ENCODE assay signal across 17 cellular contexts in genomic region chrX:74781507-74782034, GRCh38.
DNase-seq lines count a peak whose midpoint lies in the region; ATAC-seq, FAIRE-seq and TF ChIP-seq lines count a peak whose summit lies in the region.
"Had no signal": no experiment of that assay in that cellular context is flagged by ENCODE, and none has a peak within 500 bp of the region (broad histone marks: within the 10 kb centered on the region; RNA-seq: fewer than 3 reads in every experiment).

No MANE protein-coding gene starts in this region.

- H3K27me3 ChIP-seq in pancreas = no peaks in the 10 kb centered on the region
- H3K27me3 ChIP-seq in colonic mucosa = no peaks in the 10 kb centered on the region
- H3K27me3 ChIP-seq: testis had no signal

- no peak for DNase-seq in activated naive CD8-positive, alpha-beta T cell treated with anti-CD3 and anti-CD28 coated beads, Interleukin-2, amount 50 U/mL, for 24 hours
- no peak for DNase-seq in activated naive CD8-positive, alpha-beta T cell treated with anti-CD3 and anti-CD28 coated beads for 36 hours
- DNase-seq in pancreas = no peak
- no peak for DNase-seq in CD14-positive monocyte (ENCODE audit: low spot score)
- DNase-seq in D341Med (ENCODE audit: low spot score) = no peak
- no peak for DNase-seq in colonic mucosa
- DNase-seq: activated CD4-positive, alpha-beta memory T cell treated with anti-CD3 and anti-CD28 coated beads, Interleukin-2, amount 10 ng/mL, durations not matched to agents 7 days and 5 days; aorta; CD4-positive, alpha-beta T cell; NCI-H1694 treated with DMSO at 0.1 percent for 48 hours; NCI-H524; retina; stimulated activated CD4-positive, alpha-beta T cell treated with anti-CD3 and anti-CD28 coated beads, Interleukin-2, amount 100 ng/mL, for 24 hours; testis had no signal

- H3K4me3 Mint-ChIP-seq in activated naive CD8-positive, alpha-beta T cell treated with anti-CD3 and anti-CD28 coated beads, Interleukin-2, amount 50 U/mL, for 24 hours = no peak overlapping the region
- no peak overlapping the region for H3K4me3 Mint-ChIP-seq in activated naive CD8-positive, alpha-beta T cell treated with anti-CD3 and anti-CD28 coated beads for 36 hours
- no peak overlapping the region for H3K4me3 Mint-ChIP-seq in CD14-positive monocyte
- H3K4me3 Mint-ChIP-seq: activated CD4-positive, alpha-beta memory T cell treated with anti-CD3 and anti-CD28 coated beads, Interleukin-2, amount 10 ng/mL, durations not matched to agents 7 days and 5 days; CD4-positive, alpha-beta T cell; memory B cell had no signal

- TF ChIP-seq CTCF in pancreas (IDR thresholded peaks at IDR 0.05) (no peak), CD14-positive monocyte (IDR thresholded peaks at IDR 0.05) (no peak), colonic mucosa (IDR thresholded peaks at IDR 0.05) (no peak)

- peak; percentile 36 for ATAC-seq in activated naive CD8-positive, alpha-beta T cell treated with anti-CD3 and anti-CD28 coated beads, Interleukin-2, amount 50 U/mL, for 24 hours
- peak; percentile 56 for ATAC-seq in GM21381 (IDR thresholded peaks at IDR 0.05; ENCODE audit: unreplicated experiment)
- peak; percentile 67 for ATAC-seq in HG03103 (IDR thresholded peaks at IDR 0.05; ENCODE audit: low read depth, unreplicated experiment)
- no peak for ATAC-seq in pancreas

- no peaks in the 10 kb centered on the region for H3K9me3 Mint-ChIP-seq in activated naive CD8-positive, alpha-beta T cell treated with anti-CD3 and anti-CD28 coated beads, Interleukin-2, amount 50 U/mL, for 24 hours
- H3K9me3 Mint-ChIP-seq in activated naive CD8-positive, alpha-beta T cell treated with anti-CD3 and anti-CD28 coated beads for 36 hours = no peaks in the 10 kb centered on the region
- H3K9me3 Mint-ChIP-seq in CD14-positive monocyte = peaks cover 0 to 3% (median 0%) of the 10 kb centered on the region in 7 donors
- H3K9me3 Mint-ChIP-seq: activated CD4-positive, alpha-beta memory T cell treated with anti-CD3 and anti-CD28 coated beads, Interleukin-2, amount 10 ng/mL, durations not matched to agents 7 days and 5 days; CD4-positive, alpha-beta T cell; memory B cell had no signal

- 66 to 86% methylated on average over 1 of the region's 1 CpG for WGBS in pancreas, 2 donors

- FAIRE-seq in pancreas (lab: Jason Lieb, UNC) = peak; percentile 53

- no peaks in the 10 kb centered on the region for H3K4me1 ChIP-seq in pancreas
- H3K4me1 ChIP-seq in colonic mucosa = no peaks in the 10 kb centered on the region
- H3K4me1 ChIP-seq: testis had no signal

- H3K27me3 Mint-ChIP-seq in activated naive CD8-positive, alpha-beta T cell treated with anti-CD3 and anti-CD28 coated beads, Interleukin-2, amount 50 U/mL, for 24 hours = no peaks in the 10 kb centered on the region
- no peaks in the 10 kb centered on the region for H3K27me3 Mint-ChIP-seq in activated naive CD8-positive, alpha-beta T cell treated with anti-CD3 and anti-CD28 coated beads for 36 hours
- H3K27me3 Mint-ChIP-seq in CD14-positive monocyte (ENCODE audit: low read depth in 3 of 3) = no peaks in the 10 kb centered on the region
- H3K27me3 Mint-ChIP-seq: activated CD4-positive, alpha-beta memory T cell treated with anti-CD3 and anti-CD28 coated beads, Interleukin-2, amount 10 ng/mL, durations not matched to agents 7 days and 5 days; CD4-positive, alpha-beta T cell; memory B cell had no signal

- no peak overlapping the region for H3K27ac Mint-ChIP-seq in activated naive CD8-positive, alpha-beta T cell treated with anti-CD3 and anti-CD28 coated beads, Interleukin-2, amount 50 U/mL, for 24 hours
- no peak overlapping the region for H3K27ac Mint-ChIP-seq in activated naive CD8-positive, alpha-beta T cell treated with anti-CD3 and anti-CD28 coated beads for 36 hours
- no peak overlapping the region for H3K27ac Mint-ChIP-seq in CD14-positive monocyte
- H3K27ac Mint-ChIP-seq: activated CD4-positive, alpha-beta memory T cell treated with anti-CD3 and anti-CD28 coated beads, Interleukin-2, amount 10 ng/mL, durations not matched to agents 7 days and 5 days; CD4-positive, alpha-beta T cell; memory B cell had no signal

- no peak overlapping the region for H3K9ac ChIP-seq in colonic mucosa (ENCODE audit: low read depth in 2 of 2, low read length in 2 of 2)

- H3K36me3 ChIP-seq in pancreas = no peaks in the 10 kb centered on the region
- H3K36me3 ChIP-seq in colonic mucosa = no peaks in the 10 kb centered on the region

- H3K4me3 ChIP-seq in pancreas (no peak overlapping the region), colonic mucosa (no peak overlapping the region)
- H3K4me3 ChIP-seq: testis had no signal

- intact Hi-C loops in pancreas (cut with DNase I) (no loop called here), CD14-positive monocyte (cut with micrococcal nuclease) (no loop called here), colonic mucosa (cut with DNase I) (no loop called here)

- H3K9me3 ChIP-seq in pancreas (no peaks in the 10 kb centered on the region), colonic mucosa (no peaks in the 10 kb centered on the region)
- H3K9me3 ChIP-seq: testis had no signal

- no peaks in the 10 kb centered on the region for H3K36me3 Mint-ChIP-seq in activated naive CD8-positive, alpha-beta T cell treated with anti-CD3 and anti-CD28 coated beads, Interleukin-2, amount 50 U/mL, for 24 hours (ENCODE audit: low read depth)
- no peaks in the 10 kb centered on the region for H3K36me3 Mint-ChIP-seq in activated naive CD8-positive, alpha-beta T cell treated with anti-CD3 and anti-CD28 coated beads for 36 hours
- H3K36me3 Mint-ChIP-seq in CD14-positive monocyte = no peaks in the 10 kb centered on the region
- H3K36me3 Mint-ChIP-seq: memory B cell had no signal

- H3K4me1 Mint-ChIP-seq in activated naive CD8-positive, alpha-beta T cell treated with anti-CD3 and anti-CD28 coated beads, Interleukin-2, amount 50 U/mL, for 24 hours = peaks cover 2% of the 10 kb centered on the region
- H3K4me1 Mint-ChIP-seq in activated naive CD8-positive, alpha-beta T cell treated with anti-CD3 and anti-CD28 coated beads for 36 hours = peaks cover 3% of the 10 kb centered on the region
- H3K4me1 Mint-ChIP-seq in CD14-positive monocyte = no peaks in the 10 kb centered on the region
- H3K4me1 Mint-ChIP-seq: activated CD4-positive, alpha-beta memory T cell treated with anti-CD3 and anti-CD28 coated beads, Interleukin-2, amount 10 ng/mL, durations not matched to agents 7 days and 5 days had no signal

- H3K27ac ChIP-seq in pancreas = no peak overlapping the region
- H3K27ac ChIP-seq in colonic mucosa = no peak overlapping the region
- H3K27ac ChIP-seq: testis had no signal

Comparison
In these comparisons a context has a peak if more than half of its experiments do, and no peak if none do; other contexts are left out.
1. ATAC-seq: peak in activated naive CD8-positive, alpha-beta T cell treated with anti-CD3 and anti-CD28 coated beads, Interleukin-2, amount 50 U/mL, for 24 hours (single experiment), GM21381 (single experiment) and HG03103 (single experiment); none in pancreas (0 of 4).